ENCODE assay signal across 8 cellular contexts in the genomic region with DNA sequence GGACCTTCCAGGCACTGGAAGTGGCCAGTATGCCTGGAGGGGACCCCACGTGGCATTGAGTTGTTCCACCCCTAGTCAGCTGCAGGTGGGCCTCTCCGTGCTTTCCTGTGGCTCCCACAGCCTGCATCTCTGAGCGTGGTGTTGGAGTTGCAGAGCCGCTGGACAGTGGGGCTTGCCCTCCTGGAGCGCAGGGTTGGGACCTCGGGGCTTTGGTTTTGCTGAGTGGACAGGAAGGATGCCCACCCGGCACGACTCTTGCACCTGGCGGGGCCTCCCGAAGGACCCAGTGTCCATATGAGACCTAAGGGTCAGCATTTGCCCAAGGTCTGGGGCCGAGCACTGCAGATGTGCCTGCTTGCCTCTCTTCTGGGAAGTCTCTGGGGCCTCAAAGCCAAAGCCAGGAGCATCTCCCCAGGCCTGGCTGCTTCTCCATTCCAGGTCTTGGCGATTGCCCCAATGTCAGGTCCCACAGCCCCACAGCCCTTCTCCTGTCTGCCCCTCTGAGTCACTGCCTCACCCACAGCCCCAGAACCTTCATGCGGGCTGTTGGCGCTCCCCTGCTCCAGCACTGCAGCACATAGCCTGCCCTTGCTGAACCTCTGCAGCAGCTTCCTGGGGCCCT. TPM values are rescaled to one million over a fixed set of nuclear protein-coding genes. Genes with fewer than 3 reads are reported as not detected.
DNase-seq lines count a peak whose midpoint lies in the region; ATAC-seq and TF ChIP-seq lines count a peak whose summit lies in the region.

No MANE protein-coding gene starts in this region.

- ATAC-seq in activated CD8-positive, alpha-beta T cell treated with anti-CD3 and anti-CD28 coated beads for 36 hours = no peak
- ATAC-seq in GM19455 (IDR thresholded peaks at IDR 0.05; ENCODE audit: unreplicated experiment) = no peak
- ATAC-seq in HG03442 (IDR thresholded peaks at IDR 0.05; ENCODE audit: unreplicated experiment) = no peak

- CTCF ChIA-PET in activated CD8-positive, alpha-beta T cell treated with anti-CD3 and anti-CD28 coated beads for 36 hours (lab: Charles Lee) = interaction anchor here (1.0 to 3.0 kb wide), 4 partner anchors 15 to 225 kb away, joined by 3 to 11 read pairs (median 3); partner anchors contain the start of genes BRF1 and BTBD6

- H3K27ac Mint-ChIP-seq in activated CD4-positive, alpha-beta T cell treated with anti-CD3 and anti-CD28 coated beads, Interleukin-2, amount 10 ng/mL, durations not matched to agents 24 days and 14 days = peak overlapping the region; percentile 81
- no peak overlapping the region for H3K27ac Mint-ChIP-seq in activated CD8-positive, alpha-beta T cell treated with anti-CD3 and anti-CD28 coated beads for 36 hours

- H3K4me1 ChIP-seq in stomach smooth muscle (ENCODE audit: control insufficient read depth, insufficient read depth, low read length) = peaks cover 56% of the 10 kb centered on the region

- intact Hi-C loops in activated CD4-positive, alpha-beta T cell treated with anti-CD3 and anti-CD28 coated beads, Interleukin-2, amount 10 ng/mL, durations not matched to agents 24 days and 14 days (cut with micrococcal nuclease) = loop anchor here (1.0 kb wide), 1 partner anchor 15 kb away; the partner anchor contains the start of gene BRF1
- intact Hi-C loops in activated CD8-positive, alpha-beta T cell treated with anti-CD3 and anti-CD28 coated beads for 36 hours (cut with micrococcal nuclease) = no loop called here

- peak overlapping the region; percentile 89 for H3K4me3 Mint-ChIP-seq in activated CD4-positive, alpha-beta T cell treated with anti-CD3 and anti-CD28 coated beads, Interleukin-2, amount 10 ng/mL, durations not matched to agents 24 days and 14 days
- H3K4me3 Mint-ChIP-seq in activated CD8-positive, alpha-beta T cell treated with anti-CD3 and anti-CD28 coated beads for 36 hours = peak overlapping the region; percentile 87

- H3K27me3 ChIP-seq in stomach smooth muscle (ENCODE audit: control insufficient read depth in 1 of 2, insufficient read depth in 2 of 2, low read length in 2 of 2) = no peaks in the 10 kb centered on the region

- H3K4me1 Mint-ChIP-seq in activated CD4-positive, alpha-beta T cell treated with anti-CD3 and anti-CD28 coated beads, Interleukin-2, amount 10 ng/mL, durations not matched to agents 24 days and 14 days = peaks cover 22% of the 10 kb centered on the region
- peaks cover 31% of the 10 kb centered on the region for H3K4me1 Mint-ChIP-seq in activated CD8-positive, alpha-beta T cell treated with anti-CD3 and anti-CD28 coated beads for 36 hours (ENCODE audit: low read depth)

- DNase-seq in activated CD4-positive, alpha-beta T cell treated with anti-CD3 and anti-CD28 coated beads, Interleukin-2, amount 10 ng/mL, durations not matched to agents 24 days and 14 days = no peak
- no peak for DNase-seq in activated CD4-positive, alpha-beta T cell treated with anti-CD3 and anti-CD28 coated beads for 4 hours
- DNase-seq in activated CD8-positive, alpha-beta T cell treated with anti-CD3 and anti-CD28 coated beads for 36 hours = peak; percentile 54
- no peak for DNase-seq in HuH-7 (ENCODE audit: low spot score)

- H3K27ac ChIP-seq in stomach smooth muscle (ENCODE audit: low read length) = peak overlapping the region; percentile 46

- no peaks in the 10 kb centered on the region for H3K9me3 ChIP-seq in iPS-18c (ENCODE audit: control insufficient read depth, insufficient read depth, low read length)
- H3K9me3 ChIP-seq in stomach smooth muscle (ENCODE audit: control insufficient read depth in 2 of 2, low read length in 2 of 2) = no peaks in the 10 kb centered on the region

- no peaks in the 10 kb centered on the region for H3K9me3 Mint-ChIP-seq in activated CD4-positive, alpha-beta T cell treated with anti-CD3 and anti-CD28 coated beads, Interleukin-2, amount 10 ng/mL, durations not matched to agents 24 days and 14 days
- H3K9me3 Mint-ChIP-seq in activated CD8-positive, alpha-beta T cell treated with anti-CD3 and anti-CD28 coated beads for 36 hours = no peaks in the 10 kb centered on the region

- no peaks in the 10 kb centered on the region for H3K36me3 ChIP-seq in stomach smooth muscle (ENCODE audit: control insufficient read depth in 2 of 2, insufficient read depth in 2 of 2, low read length in 2 of 2)

- H3K36me3 Mint-ChIP-seq in activated CD4-positive, alpha-beta T cell treated with anti-CD3 and anti-CD28 coated beads, Interleukin-2, amount 10 ng/mL, durations not matched to agents 24 days and 14 days (ENCODE audit: low read depth) = no peaks in the 10 kb centered on the region
- H3K36me3 Mint-ChIP-seq in activated CD8-positive, alpha-beta T cell treated with anti-CD3 and anti-CD28 coated beads for 36 hours (ENCODE audit: low read depth) = no peaks in the 10 kb centered on the region

- peak overlapping the region; percentile 69 for H3K4me3 ChIP-seq in iPS-18c (ENCODE audit: insufficient read depth, low read depth, low read length)
- peak overlapping the region; percentile 66 to 81 for H3K4me3 ChIP-seq in stomach smooth muscle (ENCODE audit: low read length in 2 of 2)

- no peak for TF ChIP-seq CTCF in activated CD8-positive, alpha-beta T cell treated with anti-CD3 and anti-CD28 coated beads for 36 hours (IDR thresholded peaks at IDR 0.05)

- POLR2A ChIA-PET in activated CD8-positive, alpha-beta T cell treated with anti-CD3 and anti-CD28 coated beads for 36 hours (lab: Charles Lee) = no interaction called here

- H3K9ac ChIP-seq in stomach smooth muscle (ENCODE audit: low read length in 2 of 2) = peak overlapping the region in 1 of 2 donors; percentile 58

- H3K27me3 Mint-ChIP-seq in activated CD4-positive, alpha-beta T cell treated with anti-CD3 and anti-CD28 coated beads, Interleukin-2, amount 10 ng/mL, durations not matched to agents 24 days and 14 days = peaks cover 3% of the 10 kb centered on the region
- no peaks in the 10 kb centered on the region for H3K27me3 Mint-ChIP-seq in activated CD8-positive, alpha-beta T cell treated with anti-CD3 and anti-CD28 coated beads for 36 hours

RNA-seq across cellular contexts. Expression of gene PACS2, which starts 1.5 kb away (rescaled TPM):
- 31.5 and 33.9 TPM in 2 replicates for total RNA-seq in activated CD4-positive, alpha-beta T cell treated with anti-CD3 and anti-CD28 coated beads, Interleukin-2, amount 10 ng/mL, durations not matched to agents 24 days and 14 days
- total RNA-seq in activated CD8-positive, alpha-beta T cell treated with anti-CD3 and anti-CD28 coated beads for 36 hours = 10 to 100 TPM; 26.7 to 30.4 TPM

RNA-seq across cellular contexts. Expression of gene BRF1, which starts 15.3 kb away (rescaled TPM):
- total RNA-seq in activated CD4-positive, alpha-beta T cell treated with anti-CD3 and anti-CD28 coated beads, Interleukin-2, amount 10 ng/mL, durations not matched to agents 24 days and 14 days = 42.4 and 46.6 TPM in 2 replicates
- total RNA-seq in activated CD8-positive, alpha-beta T cell treated with anti-CD3 and anti-CD28 coated beads for 36 hours = 10 to 100 TPM; 25.3 to 26.6 TPM
